ENCODE assay signal across 21 cellular contexts in the genomic region with DNA sequence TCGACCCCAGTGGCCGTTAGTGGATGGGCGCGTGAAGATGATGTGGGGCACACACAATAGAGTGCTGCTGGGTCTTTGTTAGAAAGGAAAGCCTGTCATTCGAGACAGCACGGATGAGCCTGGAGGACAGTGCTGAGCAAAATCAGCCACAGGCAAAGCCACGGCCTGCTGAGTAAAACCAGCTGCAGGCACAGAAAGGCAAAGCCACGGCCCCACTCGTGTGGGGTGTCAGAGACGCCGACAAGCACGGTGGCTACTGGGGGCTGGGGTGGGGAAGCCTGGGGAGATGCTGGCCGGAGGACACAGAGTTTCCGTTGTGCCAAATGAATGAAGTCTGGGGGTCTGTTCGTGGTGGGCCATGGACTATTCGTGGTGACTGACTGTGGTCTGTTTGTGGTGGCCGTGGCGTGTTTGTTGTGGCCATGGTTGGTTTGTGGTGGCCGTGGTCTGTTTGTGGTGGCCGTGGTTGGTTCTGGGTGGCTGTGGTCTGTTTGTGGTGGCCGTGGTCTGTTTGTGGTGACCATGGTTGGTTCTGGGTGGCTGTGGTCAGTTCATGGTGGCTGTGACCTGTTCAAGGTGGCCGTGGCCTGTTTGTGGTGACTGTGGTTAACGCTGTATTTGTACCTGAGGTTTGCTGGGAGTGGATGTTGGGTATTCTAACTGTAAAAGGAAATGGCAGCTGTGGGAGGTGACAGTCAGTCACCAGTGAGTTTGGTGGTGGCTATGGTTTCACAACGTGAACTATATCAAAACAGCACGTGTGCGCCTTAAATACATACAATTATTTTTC. TPM values are rescaled to one million over a fixed set of nuclear protein-coding genes. Genes with fewer than 3 reads are reported as not detected.
DNase-seq lines count a peak whose midpoint lies in the region; ATAC-seq, FAIRE-seq and TF ChIP-seq lines count a peak whose summit lies in the region.
"Had no signal": no experiment of that assay in that cellular context is flagged by ENCODE, and none has a peak within 500 bp of the region (broad histone marks: within the 10 kb centered on the region; RNA-seq: fewer than 3 reads in every experiment).

No MANE protein-coding gene starts in this region.

- H3K4me3 Mint-ChIP-seq in CD4-positive, CD25-positive, alpha-beta regulatory T cell: peak overlapping the region in 1 of 4 donors; percentile 32
- H3K4me3 Mint-ChIP-seq in CD8-positive, alpha-beta memory T cell: peak overlapping the region; percentile 26 to 87 (median 58)
- peak overlapping the region; percentile 66 for H3K4me3 Mint-ChIP-seq in activated CD8-positive, alpha-beta T cell treated with anti-CD3 and anti-CD28 coated beads for 36 hours

- no peaks in the 10 kb centered on the region for H3K9me3 ChIP-seq in CD4-positive, CD25-positive, alpha-beta regulatory T cell (ENCODE audit: control insufficient read depth in 2 of 2, low read length in 2 of 2)
- H3K9me3 ChIP-seq in CD8-positive, alpha-beta memory T cell (ENCODE audit: low read length): no peaks in the 10 kb centered on the region
- H3K9me3 ChIP-seq in endocrine pancreas (ENCODE audit: control insufficient read depth, low read length) (no peaks in the 10 kb centered on the region), vagina (no peaks in the 10 kb centered on the region), pancreas (no peaks in the 10 kb centered on the region)
- H3K9me3 ChIP-seq: BE2C, heart right ventricle, sigmoid colon, SJSA1, tibial artery had no signal

- no peaks in the 10 kb centered on the region for H3K9me3 Mint-ChIP-seq in CD4-positive, CD25-positive, alpha-beta regulatory T cell
- peaks cover 0 to 13% (median 4%) of the 10 kb centered on the region in 5 donors for H3K9me3 Mint-ChIP-seq in CD8-positive, alpha-beta memory T cell
- H3K9me3 Mint-ChIP-seq in activated CD8-positive, alpha-beta T cell treated with anti-CD3 and anti-CD28 coated beads for 36 hours: peaks cover 4% of the 10 kb centered on the region

- no peak for TF ChIP-seq CTCF in activated CD8-positive, alpha-beta T cell treated with anti-CD3 and anti-CD28 coated beads for 36 hours (IDR thresholded peaks at IDR 0.05)
- TF ChIP-seq CTCF in vagina (IDR thresholded peaks at IDR 0.05) (no peak), pancreas (IDR thresholded peaks at IDR 0.05) (no peak)

- POLR2A ChIA-PET in CD8-positive, alpha-beta memory T cell (lab: Charles Lee): no interaction called here
- POLR2A ChIA-PET in activated CD8-positive, alpha-beta T cell treated with anti-CD3 and anti-CD28 coated beads for 36 hours (lab: Charles Lee): interaction anchor here (1.6 kb wide), 1 partner anchor 22 kb away, joined by 4 read pairs; no protein-coding TSS in a partner anchor

- TF ChIP-seq POLR2A in vagina (IDR thresholded peaks at IDR 0.05): no peak

- no peak for DNase-seq in CD4-positive, CD25-positive, alpha-beta regulatory T cell
- peak in 2 of 5 donors; percentile 11 to 34 for DNase-seq in CD8-positive, alpha-beta memory T cell
- peak; percentile 45 for DNase-seq in activated CD8-positive, alpha-beta T cell treated with anti-CD3 and anti-CD28 coated beads for 36 hours
- no peak for DNase-seq in vagina (ENCODE audit: extremely low spot score in 2 of 2)
- no peak for DNase-seq in NCI-H187 (lab: John Stamatoyannopoulos, UW)
- DNase-seq in pancreas: no peak
- DNase-seq: BE2C; heart right ventricle; mesendoderm; NCI-H1694 treated with DMSO at 0.1 percent for 48 hours; NCI-H524; nucleus accumbens; PC-3; sigmoid colon; stimulated activated CD4-positive, alpha-beta T cell treated with anti-CD3 and anti-CD28 coated beads, Interleukin-2, amount 100 ng/mL, for 48 hours; tibial artery had no signal

- no peak for FAIRE-seq in pancreas (lab: Jason Lieb, UNC)
- FAIRE-seq: TTC549 had no signal

- H3K27me3 ChIP-seq in CD4-positive, CD25-positive, alpha-beta regulatory T cell (ENCODE audit: control insufficient read depth, insufficient read depth, low read length): no peaks in the 10 kb centered on the region
- no peaks in the 10 kb centered on the region for H3K27me3 ChIP-seq in CD8-positive, alpha-beta memory T cell (ENCODE audit: insufficient read depth, low read length, poor library complexity, severe bottlenecking)
- H3K27me3 ChIP-seq in endocrine pancreas (ENCODE audit: control insufficient read depth, insufficient read depth, low read length) (no peaks in the 10 kb centered on the region), vagina (no peaks in the 10 kb centered on the region), pancreas (no peaks in the 10 kb centered on the region)
- H3K27me3 ChIP-seq: BE2C had no signal

- 90 to 95% methylated on average over 26 of the region's 26 CpGs for WGBS in pancreas, 2 donors

- H3K4me1 Mint-ChIP-seq in CD4-positive, CD25-positive, alpha-beta regulatory T cell: peaks cover 0 to 16% (median 0%) of the 10 kb centered on the region in 4 donors
- H3K4me1 Mint-ChIP-seq in CD8-positive, alpha-beta memory T cell: peaks cover 11 to 45% (median 14%) of the 10 kb centered on the region in 3 donors
- H3K4me1 Mint-ChIP-seq in activated CD8-positive, alpha-beta T cell treated with anti-CD3 and anti-CD28 coated beads for 36 hours (ENCODE audit: low read depth): peaks cover 14% of the 10 kb centered on the region

- peak overlapping the region; percentile 7 for H3K9ac ChIP-seq in endocrine pancreas (ENCODE audit: control insufficient read depth, insufficient read depth, low read length)

- H3K36me3 Mint-ChIP-seq in CD4-positive, CD25-positive, alpha-beta regulatory T cell: no peaks in the 10 kb centered on the region
- H3K36me3 Mint-ChIP-seq in CD8-positive, alpha-beta memory T cell: peaks cover 0 to 1% (median 0%) of the 10 kb centered on the region in 3 donors
- peaks cover 5% of the 10 kb centered on the region for H3K36me3 Mint-ChIP-seq in activated CD8-positive, alpha-beta T cell treated with anti-CD3 and anti-CD28 coated beads for 36 hours (ENCODE audit: low read depth)

- H3K27ac ChIP-seq in CD4-positive, CD25-positive, alpha-beta regulatory T cell (ENCODE audit: insufficient read depth, low read length, poor library complexity, severe bottlenecking): no peak overlapping the region
- no peak overlapping the region for H3K27ac ChIP-seq in CD8-positive, alpha-beta memory T cell (ENCODE audit: low read depth, low read length)
- no peak overlapping the region for H3K27ac ChIP-seq in vagina
- no peak overlapping the region for H3K27ac ChIP-seq in pancreas
- H3K27ac ChIP-seq: heart right ventricle, HL-60, sigmoid colon, SJSA1, tibial artery had no signal

- H3K36me3 ChIP-seq in CD4-positive, CD25-positive, alpha-beta regulatory T cell (ENCODE audit: control insufficient read depth, insufficient read depth, low read length): no peaks in the 10 kb centered on the region
- no peaks in the 10 kb centered on the region for H3K36me3 ChIP-seq in CD8-positive, alpha-beta memory T cell (ENCODE audit: insufficient read depth, low read length)
- no peaks in the 10 kb centered on the region for H3K36me3 ChIP-seq in endocrine pancreas (ENCODE audit: control insufficient read depth, insufficient read depth, low read length)
- no peaks in the 10 kb centered on the region for H3K36me3 ChIP-seq in vagina
- H3K36me3 ChIP-seq in pancreas: no peaks in the 10 kb centered on the region
- H3K36me3 ChIP-seq: BE2C, sigmoid colon, SJSA1, tibial artery had no signal

- no peaks in the 10 kb centered on the region for H3K4me1 ChIP-seq in CD4-positive, CD25-positive, alpha-beta regulatory T cell (ENCODE audit: control insufficient read depth, insufficient read depth, low read length, poor library complexity, severe bottlenecking)
- peaks cover 13% of the 10 kb centered on the region for H3K4me1 ChIP-seq in CD8-positive, alpha-beta memory T cell (ENCODE audit: insufficient read depth, low read length)
- no peaks in the 10 kb centered on the region for H3K4me1 ChIP-seq in endocrine pancreas (ENCODE audit: control insufficient read depth, insufficient read depth, low read length)
- peaks cover 30% of the 10 kb centered on the region for H3K4me1 ChIP-seq in vagina
- peaks cover 0 to 7% (median 0%) of the 10 kb centered on the region in 3 donors for H3K4me1 ChIP-seq in pancreas
- H3K4me1 ChIP-seq: SJSA1 had no signal

- H3K27me3 Mint-ChIP-seq in CD4-positive, CD25-positive, alpha-beta regulatory T cell: no peaks in the 10 kb centered on the region
- peaks cover 0 to 5% of the 10 kb centered on the region in 2 donors for H3K27me3 Mint-ChIP-seq in CD8-positive, alpha-beta memory T cell
- H3K27me3 Mint-ChIP-seq in activated CD8-positive, alpha-beta T cell treated with anti-CD3 and anti-CD28 coated beads for 36 hours: peaks cover 2% of the 10 kb centered on the region

- CTCF ChIA-PET in CD8-positive, alpha-beta memory T cell (lab: Charles Lee): no interaction called here
- CTCF ChIA-PET in activated CD8-positive, alpha-beta T cell treated with anti-CD3 and anti-CD28 coated beads for 36 hours (lab: Charles Lee): no interaction called here

- ATAC-seq in CD4-positive, CD25-positive, alpha-beta regulatory T cell (ENCODE audit: low read depth in 2 of 2): no peak
- peak; percentile 44 for ATAC-seq in activated CD8-positive, alpha-beta T cell treated with anti-CD3 and anti-CD28 coated beads for 36 hours
- ATAC-seq in GM18858 (IDR thresholded peaks at IDR 0.05; ENCODE audit: unreplicated experiment): no peak
- ATAC-seq in pancreas: no peak
- ATAC-seq: heart right ventricle, PC-3 had no signal

- intact Hi-C loops in activated CD8-positive, alpha-beta T cell treated with anti-CD3 and anti-CD28 coated beads for 36 hours (cut with micrococcal nuclease): no loop called here
- intact Hi-C loops in vagina (cut with DNase I) (no loop called here), pancreas (cut with DNase I) (no loop called here)

- no peak overlapping the region for H3K4me3 ChIP-seq in CD4-positive, CD25-positive, alpha-beta regulatory T cell (ENCODE audit: low read depth, low read length)
- no peak overlapping the region for H3K4me3 ChIP-seq in CD8-positive, alpha-beta memory T cell (ENCODE audit: low read length)
- H3K4me3 ChIP-seq in endocrine pancreas (ENCODE audit: control insufficient read depth, insufficient read depth, low read length) (no peak overlapping the region), vagina (no peak overlapping the region), pancreas (no peak overlapping the region)
- H3K4me3 ChIP-seq: heart right ventricle, sigmoid colon, SJSA1, tibial artery had no signal

- peak overlapping the region in 2 of 3 donors; percentile 26 to 67 for H3K27ac Mint-ChIP-seq in CD4-positive, CD25-positive, alpha-beta regulatory T cell
- H3K27ac Mint-ChIP-seq in CD8-positive, alpha-beta memory T cell: peak overlapping the region; percentile 70 to 96 (median 88)
- H3K27ac Mint-ChIP-seq in activated CD8-positive, alpha-beta T cell treated with anti-CD3 and anti-CD28 coated beads for 36 hours: peak overlapping the region; percentile 80

RNA-seq across cellular contexts. Expression of a gene that starts 36.3 kb away (rescaled TPM):
- total RNA-seq in CD4-positive, CD25-positive, alpha-beta regulatory T cell: 22.2 TPM
- 1 to 10 TPM in 2 of 4 donors, under 1 TPM in 2; 0.34 to 1.5 (median 0.99) TPM for polyA plus RNA-seq in CD4-positive, CD25-positive, alpha-beta regulatory T cell
- 1 to 10 TPM; 9.1 to 9.6 TPM for total RNA-seq in CD8-positive, alpha-beta memory T cell
- 2.5 TPM for polyA plus RNA-seq in CD8-positive, alpha-beta memory T cell
- 1 to 10 TPM; 7.6 to 8.9 TPM for total RNA-seq in activated CD8-positive, alpha-beta T cell treated with anti-CD3 and anti-CD28 coated beads for 36 hours
- total RNA-seq in vagina: 45.4 TPM
- 10 to 100 TPM; 16.0 to 41.6 (median 20.8) TPM for total RNA-seq in pancreas
- 10 to 100 TPM; 58.2 to 83.6 TPM for polyA plus RNA-seq in pancreas
